In genomic region chr4:148653681-148654080, GRCh38 we compare ENCODE assay signal across 25 cellular contexts.
"Had no signal": no experiment of that assay in that cellular context is flagged by ENCODE, and none has a peak within 500 bp of the region (broad histone marks: within the 10 kb centered on the region; RNA-seq: fewer than 3 reads in every experiment).

No MANE protein-coding gene starts in this region.

- H3K36me3 ChIP-seq: gastroesophageal sphincter, heart left ventricle, neutrophil, pancreas, right lobe of liver, thoracic aorta, tibial nerve, upper lobe of right lung, uterus had no signal

- H3K27ac ChIP-seq: epithelial cell of prostate, foreskin keratinocyte, gastroesophageal sphincter, heart left ventricle, neutrophil, pancreas, right lobe of liver, thoracic aorta, tibial nerve, upper lobe of right lung, uterus had no signal

- H3K27me3 ChIP-seq: foreskin keratinocyte, gastroesophageal sphincter, heart left ventricle, neutrophil, pancreas, right lobe of liver, tibial nerve, upper lobe of right lung, uterus had no signal

- H3K9me3 ChIP-seq: gastroesophageal sphincter, heart left ventricle, mucosa of descending colon, neutrophil, right lobe of liver, thoracic aorta, tibial nerve, upper lobe of right lung, uterus had no signal

- ATAC-seq: esophagus mucosa; foreskin keratinocyte; gastroesophageal sphincter; heart left ventricle; left lobe of liver; mucosa of descending colon; natural killer cell treated with Interleukin-12 subunit alpha and Interleukin-12 subunit beta and Interleukin-15 and Interleukin-18, amount 100 ng/mL, for 72 hours; pancreas; right lobe of liver; stimulated activated effector memory CD8-positive, alpha-beta T cell treated with anti-CD3 and anti-CD28 coated beads, Interleukin-12 subunit alpha, Interleukin-12 subunit beta, amount 100 ng/mL, for 72 hours; upper lobe of right lung had no signal

- DNase-seq: cerebellar nuclear complex; effector CD8-positive, alpha-beta T cell; endodermal cell; heart left ventricle; hippocampal formation; immature natural killer cell; mucosa of descending colon; naive B cell; pancreas; right lobe of liver; stimulated activated CD4-positive, alpha-beta T cell treated with anti-CD3 and anti-CD28 coated beads, Interleukin-2, amount 100 ng/mL, for 24 hours; stimulated activated CD4-positive, alpha-beta T cell treated with anti-CD3 and anti-CD28 coated beads, Interleukin-4, amount 100 ng/mL, for 24 hours; upper lobe of right lung; uterus had no signal

- H3K4me1 ChIP-seq: foreskin keratinocyte, gastroesophageal sphincter, heart left ventricle, pancreas, right lobe of liver, tibial nerve, upper lobe of right lung, uterus had no signal

- H3K4me3 ChIP-seq: gastroesophageal sphincter, heart left ventricle, lung, mucosa of descending colon, pancreas, right lobe of liver, thoracic aorta, tibial nerve, upper lobe of right lung, uterus had no signal
